Comparison of ENCODE assay signal across 23 cellular contexts in the genomic region with DNA sequence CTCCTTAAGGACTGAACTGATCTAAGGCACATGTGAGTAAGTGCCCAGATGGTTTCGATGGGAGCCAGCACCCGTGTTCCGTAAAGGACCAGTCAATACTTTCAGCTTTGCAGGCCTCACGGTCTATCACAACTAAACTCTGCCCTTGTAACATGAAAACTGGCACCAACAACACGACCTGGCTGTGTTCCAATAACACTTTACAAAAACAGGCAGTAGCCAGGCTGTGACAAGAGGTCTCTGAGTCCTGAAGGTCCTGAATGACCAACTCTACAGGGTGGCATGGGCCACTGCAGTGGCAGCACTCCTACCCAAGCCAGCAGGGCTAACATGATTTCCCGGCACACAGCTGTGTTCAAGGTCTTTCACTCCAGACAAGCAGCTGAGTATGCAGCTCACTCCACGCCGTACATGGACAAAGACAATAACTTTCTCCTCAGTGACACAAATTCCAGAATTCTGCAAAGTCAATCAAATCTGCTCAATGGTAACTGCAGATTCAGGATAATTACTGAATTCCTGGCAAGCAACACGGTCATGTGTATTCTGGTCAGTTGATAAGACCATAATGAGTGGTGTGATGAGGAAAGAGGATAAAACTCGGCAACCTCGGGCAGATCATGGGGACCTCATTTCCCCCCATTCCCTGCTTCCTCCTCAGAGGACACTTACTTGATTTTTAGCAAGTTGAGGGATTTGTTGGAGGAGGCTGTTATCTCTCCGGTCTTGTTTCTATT. TPM values are rescaled to one million over a fixed set of nuclear protein-coding genes. Genes with fewer than 3 reads are reported as not detected.
DNase-seq lines count a peak whose midpoint lies in the region; ATAC-seq, FAIRE-seq and TF ChIP-seq lines count a peak whose summit lies in the region.
"Had no signal": no experiment of that assay in that cellular context is flagged by ENCODE, and none has a peak within 500 bp of the region (broad histone marks: within the 10 kb centered on the region; RNA-seq: fewer than 3 reads in every experiment).

No MANE protein-coding gene starts in this region.

- FAIRE-seq in urothelium cell line (lab: Jason Lieb, UNC) = peak; percentile 77
- FAIRE-seq: A204.1, G401.6, GM12878, H1 had no signal

- no peaks in the 10 kb centered on the region for H3K9me2 ChIP-seq in MM.1S (replicated peaks; ENCODE audit: insufficient read depth, low read length)

- no peaks in the 10 kb centered on the region for H3F3A ChIP-seq in MM.1S (ENCODE audit: insufficient read depth, low read length)

- H3K36me3 ChIP-seq in right atrium auricular region (peaks cover 70% of the 10 kb centered on the region), ovary (no peaks in the 10 kb centered on the region), MM.1S (replicated peaks; ENCODE audit: insufficient read depth, low read length) (peaks cover 22% of the 10 kb centered on the region)
- H3K36me3 ChIP-seq: uterus had no signal

- H3K4me1 ChIP-seq in right atrium auricular region = peaks cover 0 to 11% of the 10 kb centered on the region in 2 donors
- H3K4me1 ChIP-seq in ovary (ENCODE audit: insufficient read depth) = peaks cover 5% of the 10 kb centered on the region
- H3K4me1 ChIP-seq in MM.1S (ENCODE audit: low read length) = no peaks in the 10 kb centered on the region
- H3K4me1 ChIP-seq: uterus had no signal

- peaks cover 6% of the 10 kb centered on the region; the same call in 1 of the 2 replicates for H4K20me1 ChIP-seq in MM.1S (ENCODE audit: insufficient read depth, low read length)

- DNase-seq in Right ventricle myocardium superior (no peak), right atrium auricular region (ENCODE audit: low spot score) (no peak), left cardiac atrium (no peak), ovary (peak in 4 of 5 donors; percentile 30 to 55 (median 42)), urothelium cell line (ENCODE audit: low spot score) (no peak), MM.1S (no peak), NCI-H2107 (lab: John Stamatoyannopoulos, UW) (no peak)
- DNase-seq in activated CD8-positive, alpha-beta T cell treated with anti-CD3 and anti-CD28 coated beads, Interleukin-2, amount 10 ng/mL, durations not matched to agents 7 days and 5 days = no peak
- DNase-seq: activated B cell treated with CpG ODN at 0.5 μM for 24 hours; activated CD4-positive, alpha-beta memory T cell treated with anti-CD3 and anti-CD28 coated beads for 36 hours; foreskin fibroblast; NCI-H1436; occipital lobe; PC-3; stimulated activated CD4-positive, alpha-beta T cell treated with anti-CD3 and anti-CD28 coated beads, Interleukin-2, amount 100 ng/mL, for 48 hours; stimulated activated naive CD8-positive, alpha-beta T cell treated with anti-CD3 and anti-CD28 coated beads, Interleukin-15, amount 100 ng/mL, for 72 hours; uterus had no signal

- TF ChIP-seq CTCF in right atrium auricular region (IDR thresholded peaks at IDR 0.05) (no peak), ovary (IDR thresholded peaks at IDR 0.05) (no peak), MM.1S (IDR thresholded peaks at IDR 0.05; ENCODE audit: low read length) (no peak)

- no peak for TF ChIP-seq EP300 in ovary (IDR thresholded peaks at IDR 0.05)

- intact Hi-C loops in Right ventricle myocardium superior (cut with DNase I) = no loop called here
- intact Hi-C loops in left cardiac atrium (cut with DNase I) = no loop called here
- intact Hi-C loops in ovary (cut with DNase I) = no loop called here

- no peak overlapping the region for H3K4me3 Mint-ChIP-seq in activated CD8-positive, alpha-beta T cell treated with anti-CD3 and anti-CD28 coated beads, Interleukin-2, amount 10 ng/mL, durations not matched to agents 7 days and 5 days
- H3K4me3 Mint-ChIP-seq: activated B cell treated with CpG ODN at 0.5 μM for 24 hours; activated CD4-positive, alpha-beta memory T cell treated with anti-CD3 and anti-CD28 coated beads for 36 hours; activated naive CD4-positive, alpha-beta T cell treated with anti-CD3 and anti-CD28 coated beads, Interleukin-2, amount 50 U/mL, for 24 hours; stimulated activated naive CD8-positive, alpha-beta T cell treated with anti-CD3 and anti-CD28 coated beads, Interleukin-15, amount 100 ng/mL, for 72 hours had no signal

- H3K9me3 ChIP-seq in right atrium auricular region (no peaks in the 10 kb centered on the region), ovary (no peaks in the 10 kb centered on the region), MM.1S (replicated peaks; ENCODE audit: insufficient read depth, low read length) (no peaks in the 10 kb centered on the region)
- H3K9me3 ChIP-seq: uterus had no signal

- H3K4me1 Mint-ChIP-seq in activated CD8-positive, alpha-beta T cell treated with anti-CD3 and anti-CD28 coated beads, Interleukin-2, amount 10 ng/mL, durations not matched to agents 7 days and 5 days (ENCODE audit: low read depth) = peaks cover 2% of the 10 kb centered on the region

- CTCF ChIA-PET in activated CD8-positive, alpha-beta T cell treated with anti-CD3 and anti-CD28 coated beads, Interleukin-2, amount 10 ng/mL, durations not matched to agents 7 days and 5 days (lab: Charles Lee) = no interaction called here

- TF ChIP-seq POLR2A in ovary (IDR thresholded peaks at IDR 0.05) = no peak

- ATAC-seq in Right ventricle myocardium superior (ENCODE audit: poor library complexity) (peak; percentile 74), left cardiac atrium (peak; percentile 45 to 48)
- ATAC-seq in activated CD8-positive, alpha-beta T cell treated with anti-CD3 and anti-CD28 coated beads, Interleukin-2, amount 10 ng/mL, durations not matched to agents 7 days and 5 days = no peak
- ATAC-seq: GM12878; PC-3; stimulated activated naive CD8-positive, alpha-beta T cell treated with anti-CD3 and anti-CD28 coated beads, Interleukin-15, amount 100 ng/mL, for 72 hours had no signal

- H3K9ac ChIP-seq in MM.1S (ENCODE audit: low read length) = no peak overlapping the region

- no peak overlapping the region for H3K4me2 ChIP-seq in MM.1S (ENCODE audit: low read depth, low read length)

- H2AFZ ChIP-seq in MM.1S (ENCODE audit: low read length) = no peak overlapping the region

- H3K27ac ChIP-seq in right atrium auricular region (no peak overlapping the region), ovary (peak overlapping the region in 1 of 2 donors; percentile 37), MM.1S (ENCODE audit: low read length) (no peak overlapping the region)
- H3K27ac ChIP-seq: C4-2B, uterus had no signal

- no peak overlapping the region for H3K27ac Mint-ChIP-seq in activated CD8-positive, alpha-beta T cell treated with anti-CD3 and anti-CD28 coated beads, Interleukin-2, amount 10 ng/mL, durations not matched to agents 7 days and 5 days
- H3K27ac Mint-ChIP-seq: activated B cell treated with CpG ODN at 0.5 μM for 24 hours; activated CD4-positive, alpha-beta memory T cell treated with anti-CD3 and anti-CD28 coated beads for 36 hours; activated naive CD4-positive, alpha-beta T cell treated with anti-CD3 and anti-CD28 coated beads, Interleukin-2, amount 50 U/mL, for 24 hours; stimulated activated naive CD8-positive, alpha-beta T cell treated with anti-CD3 and anti-CD28 coated beads, Interleukin-15, amount 100 ng/mL, for 72 hours had no signal

- no peaks in the 10 kb centered on the region for H3K27me3 Mint-ChIP-seq in activated CD8-positive, alpha-beta T cell treated with anti-CD3 and anti-CD28 coated beads, Interleukin-2, amount 10 ng/mL, durations not matched to agents 7 days and 5 days (ENCODE audit: low read depth)
- H3K27me3 Mint-ChIP-seq: activated B cell treated with CpG ODN at 0.5 μM for 24 hours; activated CD4-positive, alpha-beta memory T cell treated with anti-CD3 and anti-CD28 coated beads for 36 hours; activated naive CD4-positive, alpha-beta T cell treated with anti-CD3 and anti-CD28 coated beads, Interleukin-2, amount 50 U/mL, for 24 hours; stimulated activated naive CD8-positive, alpha-beta T cell treated with anti-CD3 and anti-CD28 coated beads, Interleukin-15, amount 100 ng/mL, for 72 hours had no signal

- H3K4me3 ChIP-seq in right atrium auricular region = no peak overlapping the region
- H3K4me3 ChIP-seq in ovary = no peak overlapping the region
- H3K4me3 ChIP-seq in MM.1S (ENCODE audit: low read length) = no peak overlapping the region
- H3K4me3 ChIP-seq: GM12878, uterus had no signal

- H3K27me3 ChIP-seq in right atrium auricular region (no peaks in the 10 kb centered on the region), ovary (no peaks in the 10 kb centered on the region), MM.1S (replicated peaks; ENCODE audit: insufficient read depth, low read length) (no peaks in the 10 kb centered on the region)
- H3K27me3 ChIP-seq: uterus had no signal

- H3K9me3 Mint-ChIP-seq in activated CD8-positive, alpha-beta T cell treated with anti-CD3 and anti-CD28 coated beads, Interleukin-2, amount 10 ng/mL, durations not matched to agents 7 days and 5 days (ENCODE audit: insufficient read depth) = no peaks in the 10 kb centered on the region
- H3K9me3 Mint-ChIP-seq: activated B cell treated with CpG ODN at 0.5 μM for 24 hours; activated CD4-positive, alpha-beta memory T cell treated with anti-CD3 and anti-CD28 coated beads for 36 hours; activated naive CD4-positive, alpha-beta T cell treated with anti-CD3 and anti-CD28 coated beads, Interleukin-2, amount 50 U/mL, for 24 hours; stimulated activated naive CD8-positive, alpha-beta T cell treated with anti-CD3 and anti-CD28 coated beads, Interleukin-15, amount 100 ng/mL, for 72 hours had no signal

- POLR2A ChIA-PET in activated CD8-positive, alpha-beta T cell treated with anti-CD3 and anti-CD28 coated beads, Interleukin-2, amount 10 ng/mL, durations not matched to agents 7 days and 5 days (lab: Charles Lee) = no interaction called here

- peaks cover 64% of the 10 kb centered on the region for H3K36me3 Mint-ChIP-seq in activated CD8-positive, alpha-beta T cell treated with anti-CD3 and anti-CD28 coated beads, Interleukin-2, amount 10 ng/mL, durations not matched to agents 7 days and 5 days (ENCODE audit: low read depth)

- WGBS in ovary, 3 donors = 12 to 27% (median 14%) methylated on average over 12 of the region's 12 CpGs

- peaks cover 74% of the 10 kb centered on the region for H3K79me2 ChIP-seq in MM.1S (ENCODE audit: low read length)

RNA-seq across cellular contexts. Expression of a gene that starts 15.2 kb away (rescaled TPM):
- total RNA-seq in Right ventricle myocardium superior (81.1 TPM), right atrium auricular region (10 to 100 TPM; 69.3 to 70.4 TPM), left cardiac atrium (10 to 100 TPM; 67.2 to 97.1 TPM), ovary (10 to 100 TPM; 24.4 to 76.0 (median 56.3) TPM)
- polyA plus RNA-seq in ovary = 10 to 100 TPM; 25.4 to 84.8 TPM
- 100 to 1,000 TPM; 113 TPM for total RNA-seq in activated CD8-positive, alpha-beta T cell treated with anti-CD3 and anti-CD28 coated beads, Interleukin-2, amount 10 ng/mL, durations not matched to agents 7 days and 5 days

RNA-seq across cellular contexts. Expression of a gene that starts 15.3 kb away (rescaled TPM):
- total RNA-seq in Right ventricle myocardium superior (0.24 TPM), right atrium auricular region (not detected), left cardiac atrium (under 1 TPM; 0.16 to 0.50 TPM), ovary (1 to 10 TPM in 4 of 7 donors, under 1 TPM in 3; 0.73 to 3.3 (median 1.2) TPM)
- polyA plus RNA-seq in ovary = 1 to 10 TPM in 1 of 2 donors, under 1 TPM in 1; 0.68 to 1.5 TPM
- total RNA-seq in activated CD8-positive, alpha-beta T cell treated with anti-CD3 and anti-CD28 coated beads, Interleukin-2, amount 10 ng/mL, durations not matched to agents 7 days and 5 days = 1 to 10 TPM; 1.2 TPM

RNA-seq across cellular contexts. Expression of a gene that starts 34.7 kb away (rescaled TPM):
- total RNA-seq in Right ventricle myocardium superior = not detected
- not detected for total RNA-seq in right atrium auricular region
- under 1 TPM in 1 of 2 donors, not detected in 1; 0.50 TPM for total RNA-seq in left cardiac atrium
- total RNA-seq in ovary = under 1 TPM in 1 of 7 donors, not detected in 6; 0.22 TPM
- polyA plus RNA-seq in ovary = 1 to 10 TPM in 1 of 2 donors, under 1 TPM in 1; 0.39 to 1.3 TPM
- 10 to 100 TPM; 76.5 to 80.3 TPM for total RNA-seq in activated CD8-positive, alpha-beta T cell treated with anti-CD3 and anti-CD28 coated beads, Interleukin-2, amount 10 ng/mL, durations not matched to agents 7 days and 5 days
- total RNA-seq: occipital lobe, PC-3 had no signal

RNA-seq across cellular contexts. Expression of a gene that starts 44.7 kb away (rescaled TPM):
- 16.1 TPM for total RNA-seq in Right ventricle myocardium superior
- 10 to 100 TPM; 19.3 to 19.6 TPM for total RNA-seq in right atrium auricular region
- total RNA-seq in left cardiac atrium = 10 to 100 TPM; 20.9 to 23.6 TPM
- total RNA-seq in ovary = 10 to 100 TPM; 14.5 to 35.7 (median 20.9) TPM
- polyA plus RNA-seq in ovary = 10 to 100 TPM in 1 of 2 donors, 1 to 10 TPM in 1; 1.7 to 32.8 TPM
- total RNA-seq in activated CD8-positive, alpha-beta T cell treated with anti-CD3 and anti-CD28 coated beads, Interleukin-2, amount 10 ng/mL, durations not matched to agents 7 days and 5 days = 10 to 100 TPM; 48.5 to 52.3 TPM

RNA-seq across cellular contexts. Expression of a gene that starts 44.9 kb away (rescaled TPM):
- total RNA-seq in Right ventricle myocardium superior (4.8 TPM), right atrium auricular region (1 to 10 TPM; 3.8 to 5.1 TPM), left cardiac atrium (1 to 10 TPM; 7.2 to 8.9 TPM), ovary (10 to 100 TPM in 3 of 7 donors, 1 to 10 TPM in 4; 5.1 to 17.8 (median 9.4) TPM)
- 10 to 100 TPM in 1 of 2 donors, 1 to 10 TPM in 1; 6.9 to 10.4 TPM for polyA plus RNA-seq in ovary
- 10 to 100 TPM; 42.3 to 43.7 TPM for total RNA-seq in activated CD8-positive, alpha-beta T cell treated with anti-CD3 and anti-CD28 coated beads, Interleukin-2, amount 10 ng/mL, durations not matched to agents 7 days and 5 days

Comparison
In these comparisons a context has a peak if more than half of its experiments do, and no peak if none do; other contexts are left out.
1. DNase-seq: peak in ovary (4 of 5); none in Right ventricle myocardium superior (single experiment), right atrium auricular region (single experiment), left cardiac atrium (single experiment), urothelium cell line (single experiment), MM.1S (single experiment), NCI-H2107 (single experiment) and activated CD8-positive, alpha-beta T cell treated with anti-CD3 and anti-CD28 coated beads, Interleukin-2, amount 10 ng/mL, durations not matched to agents 7 days and 5 days (single experiment).
2. RNA of a gene that starts 34.7 kb away (total RNA-seq): 76.5 to 80.3 TPM in activated CD8-positive, alpha-beta T cell treated with anti-CD3 and anti-CD28 coated beads, Interleukin-2, amount 10 ng/mL, durations not matched to agents 7 days and 5 days; 0.50 TPM in left cardiac atrium, not detected in Right ventricle myocardium superior (single experiment), not detected in right atrium auricular region and 0.22 TPM in ovary; every median in the first group is over 10 times any median in the second.